Comparison of ENCODE assay signal across 1 cellular context in genomic region chr6:30828027-30828962, GRCh38.
A peak's percentile ranks its signal among the peaks of the same experiment; 100 is the strongest.
TF ChIP-seq lines count a peak whose summit lies in the region.

No MANE protein-coding gene starts in this region.

TF ChIP-seq in K562, 482 proteins besides CTCF, POLR2A, EP300 and RAD21 (continued from another document and continues in another):
- TF ChIP-seq EP400 (IDR thresholded peaks at IDR 0.05) (peak; percentile 66), CREB3L1 (IDR thresholded peaks at IDR 0.05; ENCODE audit: borderline replicate concordance, low read depth) (peak; percentile 50; the same call in 1 of the 2 replicates), RBBP5 (IDR thresholded peaks at IDR 0.05; ENCODE audit: borderline replicate concordance, insufficient read depth, low read length, poor library complexity, severe bottlenecking) (peak; percentile 45), MEIS2 (IDR thresholded peaks at IDR 0.05; ENCODE audit: partially characterized antibody) (peak; percentile 47), ATF1 (CRISPR knock-in tag; IDR thresholded peaks at IDR 0.05) (no peak), ATF1 (tag; IDR thresholded peaks at IDR 0.05) (0 out of 2 replicates have a peak, but pooled peaks have one; percentile 45), NR4A1 (CRISPR knock-in tag; IDR thresholded peaks at IDR 0.05) (no peak), NR4A1 (tag; IDR thresholded peaks at IDR 0.05) (peak; percentile 83; the same call in 1 of the 2 replicates), RBFOX2 (IDR thresholded peaks at IDR 0.05; ENCODE audit: low read depth, low read length) (0 out of 2 replicates have a peak, but pooled peaks have one; percentile 22), NR2F6 (CRISPR knock-in tag; IDR thresholded peaks at IDR 0.05) (no peak), PCBP2 (IDR thresholded peaks at IDR 0.05; ENCODE audit: low read depth, low read length, poor library complexity, severe bottlenecking) (no peak), ATF3 (IDR thresholded peaks at IDR 0.05) (peak; percentile 48; the same call in 1 of the 2 replicates), ATF3 (CRISPR knock-in tag; conservative IDR thresholded peaks at IDR 0.05) (0 out of 2 replicates have a peak, but pooled peaks have one; percentile 40), RB1 (IDR thresholded peaks at IDR 0.05; ENCODE audit: low read depth) (peak; percentile 74), MAFK (IDR thresholded peaks at IDR 0.05; ENCODE audit: low read length) (peak; percentile 87), ETS1 (conservative IDR thresholded peaks at IDR 0.05; ENCODE audit: control insufficient read depth, low read depth, low read length) (no peak), C11orf30 (IDR thresholded peaks at IDR 0.05; ENCODE audit: low read depth) (peak; percentile 97), PTRF (tag; IDR thresholded peaks at IDR 0.05) (peak; percentile 68; the same call in 1 of the 2 replicates), TCF3 (CRISPR knock-in tag; IDR thresholded peaks at IDR 0.05) (peak; percentile 42; the same call in 1 of the 2 replicates), BRD4 (IDR thresholded peaks at IDR 0.05) (no peak), ZBTB9 (CRISPR knock-in tag; IDR thresholded peaks at IDR 0.05) (0 out of 2 replicates have a peak, but pooled peaks have one; percentile 18), DEAF1 (CRISPR knock-in tag; IDR thresholded peaks at IDR 0.05) (peak; percentile 100), ARID3A (IDR thresholded peaks at IDR 0.05; ENCODE audit: borderline replicate concordance, low read depth, low read length) (peak; percentile 64; the same call in 1 of the 2 replicates), E2F3 (CRISPR knock-in tag; IDR thresholded peaks at IDR 0.05) (no peak), ZNF766 (CRISPR knock-in tag; conservative IDR thresholded peaks at IDR 0.05) (peak; percentile 81), TBL1XR1 (IDR thresholded peaks at IDR 0.05; ENCODE audit: low read length in 2 of 2) (no peak), CREB3 (tag; conservative IDR thresholded peaks at IDR 0.05; ENCODE audit: low read depth) (peak; percentile 82), E2F8 (IDR thresholded peaks at IDR 0.05; ENCODE audit: low read depth, partially characterized antibody) (peak; percentile 49), BHLHE40 (IDR thresholded peaks at IDR 0.05; ENCODE audit: low read length) (peak; percentile 70), ARNT (IDR thresholded peaks at IDR 0.05) (peak in 1 of 2 experiments; percentile 82; a peak in 1 of 4 replicates), NUFIP1 (IDR thresholded peaks at IDR 0.05; ENCODE audit: partially characterized antibody) (peak; percentile 40), XRCC4 (IDR thresholded peaks at IDR 0.05; ENCODE audit: extremely low read depth, insufficient read depth, insufficient read length) (no peak), MAFF (IDR thresholded peaks at IDR 0.05; ENCODE audit: low read length) (peak; percentile 89)
- TF ChIP-seq, protein P1, sequence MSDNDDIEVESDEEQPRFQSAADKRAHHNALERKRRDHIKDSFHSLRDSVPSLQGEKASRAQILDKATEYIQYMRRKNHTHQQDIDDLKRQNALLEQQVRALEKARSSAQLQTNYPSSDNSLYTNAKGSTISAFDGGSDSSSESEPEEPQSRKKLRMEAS (CRISPR knock-in tag; IDR thresholded peaks at IDR 0.05) = peak; percentile 47; the same call in 1 of the 2 replicates
- TF ChIP-seq, protein P2, sequence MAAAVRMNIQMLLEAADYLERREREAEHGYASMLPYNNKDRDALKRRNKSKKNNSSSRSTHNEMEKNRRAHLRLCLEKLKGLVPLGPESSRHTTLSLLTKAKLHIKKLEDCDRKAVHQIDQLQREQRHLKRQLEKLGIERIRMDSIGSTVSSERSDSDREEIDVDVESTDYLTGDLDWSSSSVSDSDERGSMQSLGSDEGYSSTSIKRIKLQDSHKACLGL (CRISPR knock-in tag; IDR thresholded peaks at IDR 0.05; ENCODE audit: borderline replicate concordance, poor library complexity, severe bottlenecking) = no peak
- TF ChIP-seq, protein P3, sequence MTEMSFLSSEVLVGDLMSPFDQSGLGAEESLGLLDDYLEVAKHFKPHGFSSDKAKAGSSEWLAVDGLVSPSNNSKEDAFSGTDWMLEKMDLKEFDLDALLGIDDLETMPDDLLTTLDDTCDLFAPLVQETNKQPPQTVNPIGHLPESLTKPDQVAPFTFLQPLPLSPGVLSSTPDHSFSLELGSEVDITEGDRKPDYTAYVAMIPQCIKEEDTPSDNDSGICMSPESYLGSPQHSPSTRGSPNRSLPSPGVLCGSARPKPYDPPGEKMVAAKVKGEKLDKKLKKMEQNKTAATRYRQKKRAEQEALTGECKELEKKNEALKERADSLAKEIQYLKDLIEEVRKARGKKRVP (CRISPR knock-in tag; IDR thresholded peaks at IDR 0.05) = no peak
- TF ChIP-seq, protein P4, sequence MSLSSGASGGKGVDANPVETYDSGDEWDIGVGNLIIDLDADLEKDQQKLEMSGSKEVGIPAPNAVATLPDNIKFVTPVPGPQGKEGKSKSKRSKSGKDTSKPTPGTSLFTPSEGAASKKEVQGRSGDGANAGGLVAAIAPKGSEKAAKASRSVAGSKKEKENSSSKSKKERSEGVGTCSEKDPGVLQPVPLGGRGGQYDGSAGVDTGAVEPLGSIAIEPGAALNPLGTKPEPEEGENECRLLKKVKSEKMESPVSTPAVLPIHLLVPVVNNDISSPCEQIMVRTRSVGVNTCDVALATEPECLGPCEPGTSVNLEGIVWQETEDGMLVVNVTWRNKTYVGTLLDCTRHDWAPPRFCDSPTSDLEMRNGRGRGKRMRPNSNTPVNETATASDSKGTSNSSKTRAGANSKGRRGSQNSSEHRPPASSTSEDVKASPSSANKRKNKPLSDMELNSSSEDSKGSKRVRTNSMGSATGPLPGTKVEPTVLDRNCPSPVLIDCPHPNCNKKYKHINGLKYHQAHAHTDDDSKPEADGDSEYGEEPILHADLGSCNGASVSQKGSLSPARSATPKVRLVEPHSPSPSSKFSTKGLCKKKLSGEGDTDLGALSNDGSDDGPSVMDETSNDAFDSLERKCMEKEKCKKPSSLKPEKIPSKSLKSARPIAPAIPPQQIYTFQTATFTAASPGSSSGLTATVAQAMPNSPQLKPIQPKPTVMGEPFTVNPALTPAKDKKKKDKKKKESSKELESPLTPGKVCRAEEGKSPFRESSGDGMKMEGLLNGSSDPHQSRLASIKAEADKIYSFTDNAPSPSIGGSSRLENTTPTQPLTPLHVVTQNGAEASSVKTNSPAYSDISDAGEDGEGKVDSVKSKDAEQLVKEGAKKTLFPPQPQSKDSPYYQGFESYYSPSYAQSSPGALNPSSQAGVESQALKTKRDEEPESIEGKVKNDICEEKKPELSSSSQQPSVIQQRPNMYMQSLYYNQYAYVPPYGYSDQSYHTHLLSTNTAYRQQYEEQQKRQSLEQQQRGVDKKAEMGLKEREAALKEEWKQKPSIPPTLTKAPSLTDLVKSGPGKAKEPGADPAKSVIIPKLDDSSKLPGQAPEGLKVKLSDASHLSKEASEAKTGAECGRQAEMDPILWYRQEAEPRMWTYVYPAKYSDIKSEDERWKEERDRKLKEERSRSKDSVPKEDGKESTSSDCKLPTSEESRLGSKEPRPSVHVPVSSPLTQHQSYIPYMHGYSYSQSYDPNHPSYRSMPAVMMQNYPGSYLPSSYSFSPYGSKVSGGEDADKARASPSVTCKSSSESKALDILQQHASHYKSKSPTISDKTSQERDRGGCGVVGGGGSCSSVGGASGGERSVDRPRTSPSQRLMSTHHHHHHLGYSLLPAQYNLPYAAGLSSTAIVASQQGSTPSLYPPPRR (CRISPR knock-in tag; IDR thresholded peaks at IDR 0.05; ENCODE audit: borderline replicate concordance) = peak; percentile 72; the same call in 1 of the 2 replicates
- TF ChIP-seq, protein P5, sequence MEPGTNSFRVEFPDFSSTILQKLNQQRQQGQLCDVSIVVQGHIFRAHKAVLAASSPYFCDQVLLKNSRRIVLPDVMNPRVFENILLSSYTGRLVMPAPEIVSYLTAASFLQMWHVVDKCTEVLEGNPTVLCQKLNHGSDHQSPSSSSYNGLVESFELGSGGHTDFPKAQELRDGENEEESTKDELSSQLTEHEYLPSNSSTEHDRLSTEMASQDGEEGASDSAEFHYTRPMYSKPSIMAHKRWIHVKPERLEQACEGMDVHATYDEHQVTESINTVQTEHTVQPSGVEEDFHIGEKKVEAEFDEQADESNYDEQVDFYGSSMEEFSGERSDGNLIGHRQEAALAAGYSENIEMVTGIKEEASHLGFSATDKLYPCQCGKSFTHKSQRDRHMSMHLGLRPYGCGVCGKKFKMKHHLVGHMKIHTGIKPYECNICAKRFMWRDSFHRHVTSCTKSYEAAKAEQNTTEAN (CRISPR knock-in tag; IDR thresholded peaks at IDR 0.05) = no peak
